In genomic region chr20:11274137-11274536, GRCh38 we compare ENCODE assay signal across 1 cellular context.
TF ChIP-seq lines count a peak whose summit lies in the region.

No MANE protein-coding gene starts in this region.

TF ChIP-seq in A549, 52 proteins besides CTCF, POLR2A, EP300 and RAD21 (continued from another document):
- TF ChIP-seq NR3C1 (IDR thresholded peaks at IDR 0.05) (no peak), SMC3 (IDR thresholded peaks at IDR 0.05) (peak; percentile 99)
